Comparison of ENCODE assay signal across 1 cellular context in the genomic region with DNA sequence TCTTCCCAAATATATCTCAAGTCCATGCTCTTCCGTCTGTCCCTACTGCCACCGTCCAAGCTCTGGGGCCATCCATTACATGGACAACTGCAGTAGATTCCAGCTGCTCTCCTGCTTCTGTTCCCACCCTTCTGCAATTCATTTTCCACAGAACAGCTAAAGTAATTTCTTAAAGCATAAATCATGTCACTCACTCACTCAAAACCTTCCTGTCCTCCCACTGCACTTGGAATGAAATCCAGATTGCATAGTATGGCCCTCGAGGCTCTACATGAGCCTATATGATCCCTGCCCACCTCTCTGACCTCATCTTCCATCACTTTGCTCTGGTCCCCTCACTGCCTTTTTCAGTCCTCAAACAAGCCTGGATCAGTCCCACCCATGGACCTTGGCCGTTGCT.
TF ChIP-seq lines count a peak whose summit lies in the region.

No MANE protein-coding gene starts in this region.

TF ChIP-seq in H1, 55 proteins besides CTCF, POLR2A, EP300 and RAD21 (continued from another document):
- TF ChIP-seq, protein P1, sequence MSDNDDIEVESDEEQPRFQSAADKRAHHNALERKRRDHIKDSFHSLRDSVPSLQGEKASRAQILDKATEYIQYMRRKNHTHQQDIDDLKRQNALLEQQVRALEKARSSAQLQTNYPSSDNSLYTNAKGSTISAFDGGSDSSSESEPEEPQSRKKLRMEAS (IDR thresholded peaks at IDR 0.05): no peak
- TF ChIP-seq KDM1A (IDR thresholded peaks at IDR 0.05; ENCODE audit: borderline replicate concordance, low read length) (no peak), SIRT6 (IDR thresholded peaks at IDR 0.05; ENCODE audit: low read length) (no peak), SUZ12 (IDR thresholded peaks at IDR 0.05; ENCODE audit: low read length) (no peak), TBP (IDR thresholded peaks at IDR 0.05; ENCODE audit: low read depth, low read length) (no peak), HDAC2 (IDR thresholded peaks at IDR 0.05; ENCODE audit: borderline replicate concordance in 1 of 2, low read depth in 2 of 2, low read length in 2 of 2) (no peak), NANOG (IDR thresholded peaks at IDR 0.05; ENCODE audit: insufficient read depth, low read depth, low read length, poor library complexity, severe bottlenecking) (no peak), SRF (IDR thresholded peaks at IDR 0.05; ENCODE audit: low read depth, low read length) (no peak), POLR2AphosphoS5 (IDR thresholded peaks at IDR 0.05; ENCODE audit: low read depth, low read length) (no peak), SIN3A (conservative IDR thresholded peaks at IDR 0.05 in 1 of 2, IDR thresholded peaks at IDR 0.05 in 1 of 2; ENCODE audit: low read depth in 1 of 2, low read length in 2 of 2) (no peak)
- TF ChIP-seq, protein P2, sequence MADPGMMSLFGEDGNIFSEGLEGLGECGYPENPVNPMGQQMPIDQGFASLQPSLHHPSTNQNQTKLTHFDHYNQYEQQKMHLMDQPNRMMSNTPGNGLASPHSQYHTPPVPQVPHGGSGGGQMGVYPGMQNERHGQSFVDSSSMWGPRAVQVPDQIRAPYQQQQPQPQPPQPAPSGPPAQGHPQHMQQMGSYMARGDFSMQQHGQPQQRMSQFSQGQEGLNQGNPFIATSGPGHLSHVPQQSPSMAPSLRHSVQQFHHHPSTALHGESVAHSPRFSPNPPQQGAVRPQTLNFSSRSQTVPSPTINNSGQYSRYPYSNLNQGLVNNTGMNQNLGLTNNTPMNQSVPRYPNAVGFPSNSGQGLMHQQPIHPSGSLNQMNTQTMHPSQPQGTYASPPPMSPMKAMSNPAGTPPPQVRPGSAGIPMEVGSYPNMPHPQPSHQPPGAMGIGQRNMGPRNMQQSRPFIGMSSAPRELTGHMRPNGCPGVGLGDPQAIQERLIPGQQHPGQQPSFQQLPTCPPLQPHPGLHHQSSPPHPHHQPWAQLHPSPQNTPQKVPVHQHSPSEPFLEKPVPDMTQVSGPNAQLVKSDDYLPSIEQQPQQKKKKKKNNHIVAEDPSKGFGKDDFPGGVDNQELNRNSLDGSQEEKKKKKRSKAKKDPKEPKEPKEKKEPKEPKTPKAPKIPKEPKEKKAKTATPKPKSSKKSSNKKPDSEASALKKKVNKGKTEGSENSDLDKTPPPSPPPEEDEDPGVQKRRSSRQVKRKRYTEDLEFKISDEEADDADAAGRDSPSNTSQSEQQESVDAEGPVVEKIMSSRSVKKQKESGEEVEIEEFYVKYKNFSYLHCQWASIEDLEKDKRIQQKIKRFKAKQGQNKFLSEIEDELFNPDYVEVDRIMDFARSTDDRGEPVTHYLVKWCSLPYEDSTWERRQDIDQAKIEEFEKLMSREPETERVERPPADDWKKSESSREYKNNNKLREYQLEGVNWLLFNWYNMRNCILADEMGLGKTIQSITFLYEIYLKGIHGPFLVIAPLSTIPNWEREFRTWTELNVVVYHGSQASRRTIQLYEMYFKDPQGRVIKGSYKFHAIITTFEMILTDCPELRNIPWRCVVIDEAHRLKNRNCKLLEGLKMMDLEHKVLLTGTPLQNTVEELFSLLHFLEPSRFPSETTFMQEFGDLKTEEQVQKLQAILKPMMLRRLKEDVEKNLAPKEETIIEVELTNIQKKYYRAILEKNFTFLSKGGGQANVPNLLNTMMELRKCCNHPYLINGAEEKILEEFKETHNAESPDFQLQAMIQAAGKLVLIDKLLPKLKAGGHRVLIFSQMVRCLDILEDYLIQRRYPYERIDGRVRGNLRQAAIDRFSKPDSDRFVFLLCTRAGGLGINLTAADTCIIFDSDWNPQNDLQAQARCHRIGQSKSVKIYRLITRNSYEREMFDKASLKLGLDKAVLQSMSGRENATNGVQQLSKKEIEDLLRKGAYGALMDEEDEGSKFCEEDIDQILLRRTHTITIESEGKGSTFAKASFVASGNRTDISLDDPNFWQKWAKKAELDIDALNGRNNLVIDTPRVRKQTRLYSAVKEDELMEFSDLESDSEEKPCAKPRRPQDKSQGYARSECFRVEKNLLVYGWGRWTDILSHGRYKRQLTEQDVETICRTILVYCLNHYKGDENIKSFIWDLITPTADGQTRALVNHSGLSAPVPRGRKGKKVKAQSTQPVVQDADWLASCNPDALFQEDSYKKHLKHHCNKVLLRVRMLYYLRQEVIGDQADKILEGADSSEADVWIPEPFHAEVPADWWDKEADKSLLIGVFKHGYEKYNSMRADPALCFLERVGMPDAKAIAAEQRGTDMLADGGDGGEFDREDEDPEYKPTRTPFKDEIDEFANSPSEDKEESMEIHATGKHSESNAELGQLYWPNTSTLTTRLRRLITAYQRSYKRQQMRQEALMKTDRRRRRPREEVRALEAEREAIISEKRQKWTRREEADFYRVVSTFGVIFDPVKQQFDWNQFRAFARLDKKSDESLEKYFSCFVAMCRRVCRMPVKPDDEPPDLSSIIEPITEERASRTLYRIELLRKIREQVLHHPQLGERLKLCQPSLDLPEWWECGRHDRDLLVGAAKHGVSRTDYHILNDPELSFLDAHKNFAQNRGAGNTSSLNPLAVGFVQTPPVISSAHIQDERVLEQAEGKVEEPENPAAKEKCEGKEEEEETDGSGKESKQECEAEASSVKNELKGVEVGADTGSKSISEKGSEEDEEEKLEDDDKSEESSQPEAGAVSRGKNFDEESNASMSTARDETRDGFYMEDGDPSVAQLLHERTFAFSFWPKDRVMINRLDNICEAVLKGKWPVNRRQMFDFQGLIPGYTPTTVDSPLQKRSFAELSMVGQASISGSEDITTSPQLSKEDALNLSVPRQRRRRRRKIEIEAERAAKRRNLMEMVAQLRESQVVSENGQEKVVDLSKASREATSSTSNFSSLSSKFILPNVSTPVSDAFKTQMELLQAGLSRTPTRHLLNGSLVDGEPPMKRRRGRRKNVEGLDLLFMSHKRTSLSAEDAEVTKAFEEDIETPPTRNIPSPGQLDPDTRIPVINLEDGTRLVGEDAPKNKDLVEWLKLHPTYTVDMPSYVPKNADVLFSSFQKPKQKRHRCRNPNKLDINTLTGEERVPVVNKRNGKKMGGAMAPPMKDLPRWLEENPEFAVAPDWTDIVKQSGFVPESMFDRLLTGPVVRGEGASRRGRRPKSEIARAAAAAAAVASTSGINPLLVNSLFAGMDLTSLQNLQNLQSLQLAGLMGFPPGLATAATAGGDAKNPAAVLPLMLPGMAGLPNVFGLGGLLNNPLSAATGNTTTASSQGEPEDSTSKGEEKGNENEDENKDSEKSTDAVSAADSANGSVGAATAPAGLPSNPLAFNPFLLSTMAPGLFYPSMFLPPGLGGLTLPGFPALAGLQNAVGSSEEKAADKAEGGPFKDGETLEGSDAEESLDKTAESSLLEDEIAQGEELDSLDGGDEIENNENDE (IDR thresholded peaks at IDR 0.05; ENCODE audit: insufficient replicate concordance, low read length): no peak
- TF ChIP-seq, protein P3, sequence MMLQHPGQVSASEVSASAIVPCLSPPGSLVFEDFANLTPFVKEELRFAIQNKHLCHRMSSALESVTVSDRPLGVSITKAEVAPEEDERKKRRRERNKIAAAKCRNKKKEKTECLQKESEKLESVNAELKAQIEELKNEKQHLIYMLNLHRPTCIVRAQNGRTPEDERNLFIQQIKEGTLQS (IDR thresholded peaks at IDR 0.05; ENCODE audit: insufficient read depth, low read depth, low read length): no peak
